Comparison of ENCODE assay signal across 8 cellular contexts in genomic region chr15:64093627-64094417, GRCh38. TPM values are rescaled to one million over a fixed set of nuclear protein-coding genes. Genes with fewer than 3 reads are reported as not detected.
DNase-seq lines count a peak whose midpoint lies in the region; ATAC-seq and TF ChIP-seq lines count a peak whose summit lies in the region.

CIAO2A (minus strand) TSS chr15:64093838; CDS start chr15:64093768, 70 bp downstream.

- ATAC-seq in HG02588 (IDR thresholded peaks at IDR 0.05; ENCODE audit: unreplicated experiment) (peak; percentile 67), SK-N-SH treated with all-trans-retinoic acid at 6 μM for 48 hours (peak; percentile 87)

- peak within 1 kb of the TSS; percentile 98 for H3K4me3 Mint-ChIP-seq in activated naive CD8-positive, alpha-beta T cell

- H3K4me1 Mint-ChIP-seq in activated naive CD8-positive, alpha-beta T cell (ENCODE audit: low read depth) = peaks cover 70% of the 10 kb centered on the region

- peak within 1 kb of the TSS; percentile 97 for H3K27ac Mint-ChIP-seq in activated naive CD8-positive, alpha-beta T cell

- H3K4me3 ChIP-seq in GM08714 (ENCODE audit: low read length) = peak within 1 kb of the TSS; percentile 78

- H3K27me3 Mint-ChIP-seq in activated naive CD8-positive, alpha-beta T cell = no peaks in the 10 kb centered on the region

- H3K9me3 Mint-ChIP-seq in activated naive CD8-positive, alpha-beta T cell (ENCODE audit: low read depth) = no peaks in the 10 kb centered on the region

- H3K27ac ChIP-seq in temporal lobe (ENCODE audit: low read depth, low read length) = peak within 1 kb of the TSS; percentile 77

- H3K36me3 Mint-ChIP-seq in activated naive CD8-positive, alpha-beta T cell = no peaks in the 10 kb centered on the region

- DNase-seq in NCI-H1092 (lab: John Stamatoyannopoulos, UW) (peak; percentile 96), glomerular endothelial cell (ENCODE audit: extremely low read depth, low read depth, low spot score) (peak; percentile 96), occipital lobe (lab: John Stamatoyannopoulos, UW) (peak; percentile 95)

TF ChIP-seq in SK-N-SH treated with all-trans-retinoic acid at 6 μM for 48 hours, 23 proteins besides CTCF, POLR2A, EP300 and RAD21:
- TF ChIP-seq PATZ1 (CRISPR knock-in tag; IDR thresholded peaks at IDR 0.05; ENCODE audit: borderline replicate concordance) (no peak), ZNF70 (CRISPR knock-in tag; IDR thresholded peaks at IDR 0.05) (peak; percentile 71), ESRRG (CRISPR knock-in tag; IDR thresholded peaks at IDR 0.05) (no peak), ZFP3 (CRISPR knock-in tag; IDR thresholded peaks at IDR 0.05) (no peak), ISL1 (CRISPR knock-in tag; IDR thresholded peaks at IDR 0.05) (no peak), ZNF565 (CRISPR knock-in tag; conservative IDR thresholded peaks at IDR 0.05; ENCODE audit: low read depth) (no peak), CREB5 (CRISPR knock-in tag; IDR thresholded peaks at IDR 0.05; ENCODE audit: low read depth) (no peak), RARB (CRISPR knock-in tag; IDR thresholded peaks at IDR 0.05) (no peak), CSDC2 (CRISPR knock-in tag; IDR thresholded peaks at IDR 0.05) (no peak), BACH2 (CRISPR knock-in tag; IDR thresholded peaks at IDR 0.05; ENCODE audit: borderline replicate concordance) (no peak), TCF4 (CRISPR knock-in tag; IDR thresholded peaks at IDR 0.05; ENCODE audit: borderline replicate concordance) (no peak), TSHZ2 (CRISPR knock-in tag; IDR thresholded peaks at IDR 0.05) (peak; percentile 9; the same call in 1 of the 2 replicates), OSR1 (CRISPR knock-in tag; IDR thresholded peaks at IDR 0.05) (no peak), PPARA (CRISPR knock-in tag; IDR thresholded peaks at IDR 0.05; ENCODE audit: borderline replicate concordance) (no peak)

RNA-seq across cellular contexts. Expression of gene CIAO2A, which starts in this region (rescaled TPM):
- total RNA-seq in glomerular endothelial cell = 45.4 and 65.0 TPM in 2 replicates
- 36.3 TPM for total RNA-seq in occipital lobe
- 29.0 TPM for total RNA-seq in temporal lobe

Comparison
In these comparisons a context has a peak if more than half of its experiments do, and no peak if none do; other contexts are left out.
1. Peak in every context shown above with its lines: DNase-seq, ATAC-seq, H3K4me3 ChIP-seq and H3K27ac ChIP-seq.